In the genomic region with DNA sequence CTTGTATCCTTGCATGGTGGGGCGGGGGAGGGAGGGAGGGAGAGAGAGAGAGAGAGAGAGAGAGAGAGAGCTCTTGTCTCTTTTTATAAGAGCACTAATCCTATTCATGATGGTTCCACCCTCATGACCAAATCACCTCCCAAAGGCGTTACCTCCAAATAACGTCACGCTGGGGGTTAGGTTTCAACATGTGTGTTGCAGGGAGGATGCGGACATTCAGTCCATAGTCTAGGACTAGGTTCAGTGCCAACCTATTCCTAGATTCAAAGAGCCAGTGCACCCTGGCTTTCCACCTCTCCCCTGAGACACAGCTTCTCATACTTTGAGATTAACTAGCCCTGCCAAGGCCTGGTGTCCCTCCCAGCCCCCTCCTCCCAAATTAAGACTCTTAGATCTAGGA, we compare ENCODE assay signal across 1 cellular context.
TF ChIP-seq lines count a peak whose summit lies in the region.

No MANE protein-coding gene starts in this region.

TF ChIP-seq in HEK293, 187 proteins besides CTCF, POLR2A, EP300 and RAD21 (continued from another document):
- TF ChIP-seq, protein P1, sequence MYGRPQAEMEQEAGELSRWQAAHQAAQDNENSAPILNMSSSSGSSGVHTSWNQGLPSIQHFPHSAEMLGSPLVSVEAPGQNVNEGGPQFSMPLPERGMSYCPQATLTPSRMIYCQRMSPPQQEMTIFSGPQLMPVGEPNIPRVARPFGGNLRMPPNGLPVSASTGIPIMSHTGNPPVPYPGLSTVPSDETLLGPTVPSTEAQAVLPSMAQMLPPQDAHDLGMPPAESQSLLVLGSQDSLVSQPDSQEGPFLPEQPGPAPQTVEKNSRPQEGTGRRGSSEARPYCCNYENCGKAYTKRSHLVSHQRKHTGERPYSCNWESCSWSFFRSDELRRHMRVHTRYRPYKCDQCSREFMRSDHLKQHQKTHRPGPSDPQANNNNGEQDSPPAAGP (tag by site-specific recombination; IDR thresholded peaks at IDR 0.05): peak; percentile 38; the same call in 1 of the 2 replicates
